8 cellular contexts compared by ENCODE assay signal in the genomic region with DNA sequence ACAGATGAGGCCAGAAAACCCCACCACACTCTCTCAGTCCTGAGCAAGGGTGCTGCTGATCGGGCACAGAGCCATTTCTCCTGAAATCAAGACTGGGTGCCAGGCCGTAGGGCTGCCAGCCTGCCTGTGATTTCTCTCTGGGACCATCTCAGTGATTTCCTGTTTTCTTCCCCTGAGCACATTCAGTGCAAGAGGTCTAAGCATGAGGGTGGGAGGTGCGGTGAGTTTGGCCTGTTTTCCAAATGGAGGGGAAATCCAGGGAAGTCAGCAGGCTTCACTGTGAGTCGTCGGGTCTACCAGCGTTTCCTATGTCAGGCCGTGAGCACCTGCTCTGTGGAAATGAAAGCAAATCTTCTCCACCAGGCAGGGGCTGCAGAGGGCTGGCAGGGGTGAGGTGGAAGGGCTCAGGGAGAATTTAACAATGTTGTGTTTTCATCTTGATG.
DNase-seq lines count a peak whose midpoint lies in the region; ATAC-seq lines count a peak whose summit lies in the region.

No MANE protein-coding gene starts in this region.

- no peaks in the 10 kb centered on the region for H3K27me3 Mint-ChIP-seq in stimulated activated naive B cell treated with anti-CD40 and anti-IgM and Interleukin-4, amounts not matched to agents 10 μg/mL and 1 μg/mL and 100 μg/mL, for 72 hours

- H3K36me3 Mint-ChIP-seq in stimulated activated naive B cell treated with anti-CD40 and anti-IgM and Interleukin-4, amounts not matched to agents 10 μg/mL and 1 μg/mL and 100 μg/mL, for 72 hours = peaks cover 13 to 30% of the 10 kb centered on the region in 2 donors

- peaks cover 57 to 90% of the 10 kb centered on the region in 2 donors for H3K4me1 Mint-ChIP-seq in stimulated activated naive B cell treated with anti-CD40 and anti-IgM and Interleukin-4, amounts not matched to agents 10 μg/mL and 1 μg/mL and 100 μg/mL, for 72 hours

- no peaks in the 10 kb centered on the region for H3K9me3 ChIP-seq in iPS-20b (ENCODE audit: insufficient read depth, low read depth, low read length)

- DNase-seq in activated CD8-positive, alpha-beta memory T cell treated with anti-CD3 and anti-CD28 coated beads, Interleukin-2, amount 50 U/mL, for 4 hours = peak; percentile 54
- DNase-seq in stimulated activated naive B cell treated with anti-CD40 and anti-IgM and Interleukin-4, amounts not matched to agents 10 μg/mL and 1 μg/mL and 100 μg/mL, for 72 hours = peak; percentile 30
- no peak for DNase-seq in HuH-7 (ENCODE audit: low spot score)

- peak overlapping the region; percentile 22 for H3K27ac ChIP-seq in iPS-20b (ENCODE audit: low read length)

- H3K4me1 ChIP-seq in iPS-20b (ENCODE audit: insufficient read depth, low read length) = no peaks in the 10 kb centered on the region

- H3K27ac Mint-ChIP-seq in stimulated activated naive B cell treated with anti-CD40 and anti-IgM and Interleukin-4, amounts not matched to agents 10 μg/mL and 1 μg/mL and 100 μg/mL, for 72 hours = peak overlapping the region; percentile 94

- H3K9me3 Mint-ChIP-seq in stimulated activated naive B cell treated with anti-CD40 and anti-IgM and Interleukin-4, amounts not matched to agents 10 μg/mL and 1 μg/mL and 100 μg/mL, for 72 hours = peaks cover 0 to 6% of the 10 kb centered on the region in 2 donors

- peaks cover 31% of the 10 kb centered on the region for H3K36me3 ChIP-seq in iPS-20b (ENCODE audit: insufficient read depth, low read depth, low read length)

- peak overlapping the region; percentile 76 for H3K4me3 Mint-ChIP-seq in stimulated activated naive B cell treated with anti-CD40 and anti-IgM and Interleukin-4, amounts not matched to agents 10 μg/mL and 1 μg/mL and 100 μg/mL, for 72 hours

- H3K4me3 ChIP-seq in iPS-20b (ENCODE audit: low read length) = no peak overlapping the region

- H3K27me3 ChIP-seq in iPS-20b (ENCODE audit: insufficient read depth, low read length) = no peaks in the 10 kb centered on the region

- peak; percentile 27 for ATAC-seq in HG03354 (IDR thresholded peaks at IDR 0.05; ENCODE audit: poor library complexity, severe bottlenecking, unreplicated experiment)
- peak; percentile 10 to 12 for ATAC-seq in stimulated activated naive B cell treated with anti-CD40 and anti-IgM and Interleukin-4, amounts not matched to agents 10 μg/mL and 1 μg/mL and 100 μg/mL, for 72 hours (replicated peaks)
- ATAC-seq in GM18868 (IDR thresholded peaks at IDR 0.05; ENCODE audit: unreplicated experiment) = no peak
- no peak for ATAC-seq in HG02840 (IDR thresholded peaks at IDR 0.05; ENCODE audit: low FRiP score, unreplicated experiment)
- no peak for ATAC-seq in GM21717 (IDR thresholded peaks at IDR 0.05; ENCODE audit: unreplicated experiment)

- no peak overlapping the region for H3K9ac ChIP-seq in iPS-20b (ENCODE audit: low read depth, low read length)

Comparison
In these comparisons a context has a peak if more than half of its experiments do, and no peak if none do; other contexts are left out.
1. ATAC-seq: peak in HG03354 (single experiment) and stimulated activated naive B cell treated with anti-CD40 and anti-IgM and Interleukin-4, amounts not matched to agents 10 μg/mL and 1 μg/mL and 100 μg/mL, for 72 hours (2 of 2); none in GM18868 (single experiment), HG02840 (single experiment) and GM21717 (single experiment).